Comparison of ENCODE assay signal across 1 cellular context in the genomic region with DNA sequence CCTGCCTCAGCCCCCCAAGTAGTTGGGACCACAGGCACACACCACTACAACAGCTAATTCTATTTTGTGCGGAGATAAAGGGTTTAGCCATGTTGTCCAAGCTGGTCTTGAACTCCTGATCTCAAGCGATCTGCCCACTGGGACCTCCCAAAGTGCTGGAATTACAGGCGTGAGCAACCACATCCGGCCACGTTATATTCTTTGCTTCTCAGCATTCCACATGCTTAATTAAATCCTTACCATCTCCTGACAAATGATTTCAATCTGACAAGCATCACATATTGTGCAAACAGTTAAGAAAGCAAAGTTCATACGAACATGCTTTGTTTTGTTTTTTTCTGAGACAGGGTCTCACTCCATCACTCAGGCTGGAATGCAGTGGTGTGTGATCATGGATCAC.
TF ChIP-seq lines count a peak whose summit lies in the region.

No MANE protein-coding gene starts in this region.

TF ChIP-seq in GM23338, 12 proteins besides CTCF, POLR2A, EP300 and RAD21:
- TF ChIP-seq JUNB (IDR thresholded peaks at IDR 0.05; ENCODE audit: unreplicated experiment), result no peak
- TF ChIP-seq, protein P1, sequence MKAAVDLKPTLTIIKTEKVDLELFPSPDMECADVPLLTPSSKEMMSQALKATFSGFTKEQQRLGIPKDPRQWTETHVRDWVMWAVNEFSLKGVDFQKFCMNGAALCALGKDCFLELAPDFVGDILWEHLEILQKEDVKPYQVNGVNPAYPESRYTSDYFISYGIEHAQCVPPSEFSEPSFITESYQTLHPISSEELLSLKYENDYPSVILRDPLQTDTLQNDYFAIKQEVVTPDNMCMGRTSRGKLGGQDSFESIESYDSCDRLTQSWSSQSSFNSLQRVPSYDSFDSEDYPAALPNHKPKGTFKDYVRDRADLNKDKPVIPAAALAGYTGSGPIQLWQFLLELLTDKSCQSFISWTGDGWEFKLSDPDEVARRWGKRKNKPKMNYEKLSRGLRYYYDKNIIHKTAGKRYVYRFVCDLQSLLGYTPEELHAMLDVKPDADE (IDR thresholded peaks at IDR 0.05), result no peak
- TF ChIP-seq, protein P2, sequence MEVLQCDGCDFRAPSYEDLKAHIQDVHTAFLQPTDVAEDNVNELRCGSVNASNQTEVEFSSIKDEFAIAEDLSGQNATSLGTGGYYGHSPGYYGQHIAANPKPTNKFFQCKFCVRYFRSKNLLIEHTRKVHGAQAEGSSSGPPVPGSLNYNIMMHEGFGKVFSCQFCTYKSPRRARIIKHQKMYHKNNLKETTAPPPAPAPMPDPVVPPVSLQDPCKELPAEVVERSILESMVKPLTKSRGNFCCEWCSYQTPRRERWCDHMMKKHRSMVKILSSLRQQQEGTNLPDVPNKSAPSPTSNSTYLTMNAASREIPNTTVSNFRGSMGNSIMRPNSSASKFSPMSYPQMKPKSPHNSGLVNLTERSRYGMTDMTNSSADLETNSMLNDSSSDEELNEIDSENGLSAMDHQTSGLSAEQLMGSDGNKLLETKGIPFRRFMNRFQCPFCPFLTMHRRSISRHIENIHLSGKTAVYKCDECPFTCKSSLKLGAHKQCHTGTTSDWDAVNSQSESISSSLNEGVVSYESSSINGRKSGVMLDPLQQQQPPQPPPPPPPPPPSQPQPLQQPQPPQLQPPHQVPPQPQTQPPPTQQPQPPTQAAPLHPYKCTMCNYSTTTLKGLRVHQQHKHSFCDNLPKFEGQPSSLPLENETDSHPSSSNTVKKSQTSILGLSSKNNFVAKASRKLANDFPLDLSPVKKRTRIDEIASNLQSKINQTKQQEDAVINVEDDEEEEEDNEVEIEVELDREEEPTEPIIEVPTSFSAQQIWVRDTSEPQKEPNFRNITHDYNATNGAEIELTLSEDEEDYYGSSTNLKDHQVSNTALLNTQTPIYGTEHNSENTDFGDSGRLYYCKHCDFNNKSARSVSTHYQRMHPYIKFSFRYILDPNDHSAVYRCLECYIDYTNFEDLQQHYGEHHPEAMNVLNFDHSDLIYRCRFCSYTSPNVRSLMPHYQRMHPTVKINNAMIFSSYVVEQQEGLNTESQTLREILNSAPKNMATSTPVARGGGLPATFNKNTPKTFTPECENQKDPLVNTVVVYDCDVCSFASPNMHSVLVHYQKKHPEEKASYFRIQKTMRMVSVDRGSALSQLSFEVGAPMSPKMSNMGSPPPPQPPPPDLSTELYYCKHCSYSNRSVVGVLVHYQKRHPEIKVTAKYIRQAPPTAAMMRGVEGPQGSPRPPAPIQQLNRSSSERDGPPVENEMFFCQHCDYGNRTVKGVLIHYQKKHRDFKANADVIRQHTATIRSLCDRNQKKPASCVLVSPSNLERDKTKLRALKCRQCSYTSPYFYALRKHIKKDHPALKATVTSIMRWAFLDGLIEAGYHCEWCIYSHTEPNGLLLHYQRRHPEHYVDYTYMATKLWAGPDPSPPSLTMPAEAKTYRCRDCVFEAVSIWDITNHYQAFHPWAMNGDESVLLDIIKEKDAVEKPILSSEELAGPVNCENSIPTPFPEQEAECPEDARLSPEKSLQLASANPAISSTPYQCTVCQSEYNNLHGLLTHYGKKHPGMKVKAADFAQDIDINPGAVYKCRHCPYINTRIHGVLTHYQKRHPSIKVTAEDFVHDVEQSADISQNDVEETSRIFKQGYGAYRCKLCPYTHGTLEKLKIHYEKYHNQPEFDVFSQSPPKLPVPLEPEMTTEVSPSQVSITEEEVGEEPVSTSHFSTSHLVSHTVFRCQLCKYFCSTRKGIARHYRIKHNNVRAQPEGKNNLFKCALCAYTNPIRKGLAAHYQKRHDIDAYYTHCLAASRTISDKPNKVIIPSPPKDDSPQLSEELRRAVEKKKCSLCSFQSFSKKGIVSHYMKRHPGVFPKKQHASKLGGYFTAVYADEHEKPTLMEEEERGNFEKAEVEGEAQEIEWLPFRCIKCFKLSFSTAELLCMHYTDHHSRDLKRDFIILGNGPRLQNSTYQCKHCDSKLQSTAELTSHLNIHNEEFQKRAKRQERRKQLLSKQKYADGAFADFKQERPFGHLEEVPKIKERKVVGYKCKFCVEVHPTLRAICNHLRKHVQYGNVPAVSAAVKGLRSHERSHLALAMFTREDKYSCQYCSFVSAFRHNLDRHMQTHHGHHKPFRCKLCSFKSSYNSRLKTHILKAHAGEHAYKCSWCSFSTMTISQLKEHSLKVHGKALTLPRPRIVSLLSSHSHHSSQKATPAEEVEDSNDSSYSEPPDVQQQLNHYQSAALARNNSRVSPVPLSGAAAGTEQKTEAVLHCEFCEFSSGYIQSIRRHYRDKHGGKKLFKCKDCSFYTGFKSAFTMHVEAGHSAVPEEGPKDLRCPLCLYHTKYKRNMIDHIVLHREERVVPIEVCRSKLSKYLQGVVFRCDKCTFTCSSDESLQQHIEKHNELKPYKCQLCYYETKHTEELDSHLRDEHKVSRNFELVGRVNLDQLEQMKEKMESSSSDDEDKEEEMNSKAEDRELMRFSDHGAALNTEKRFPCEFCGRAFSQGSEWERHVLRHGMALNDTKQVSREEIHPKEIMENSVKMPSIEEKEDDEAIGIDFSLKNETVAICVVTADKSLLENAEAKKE (CRISPR knock-in tag; IDR thresholded peaks at IDR 0.05), result no peak
- no peak for TF ChIP-seq STAT1 (IDR thresholded peaks at IDR 0.05; ENCODE audit: unreplicated experiment)
- no peak for TF ChIP-seq ZNF331 (CRISPR knock-in tag; IDR thresholded peaks at IDR 0.05; ENCODE audit: low read depth)
- TF ChIP-seq POLR2AphosphoS5 (IDR thresholded peaks at IDR 0.05; ENCODE audit: low read depth), result no peak
- no peak for TF ChIP-seq EZH2phosphoT487 (IDR thresholded peaks at IDR 0.05; ENCODE audit: unreplicated experiment)
- no peak for TF ChIP-seq CREB1 (CRISPR knock-in tag; IDR thresholded peaks at IDR 0.05; ENCODE audit: low read depth)
- TF ChIP-seq, protein P3, sequence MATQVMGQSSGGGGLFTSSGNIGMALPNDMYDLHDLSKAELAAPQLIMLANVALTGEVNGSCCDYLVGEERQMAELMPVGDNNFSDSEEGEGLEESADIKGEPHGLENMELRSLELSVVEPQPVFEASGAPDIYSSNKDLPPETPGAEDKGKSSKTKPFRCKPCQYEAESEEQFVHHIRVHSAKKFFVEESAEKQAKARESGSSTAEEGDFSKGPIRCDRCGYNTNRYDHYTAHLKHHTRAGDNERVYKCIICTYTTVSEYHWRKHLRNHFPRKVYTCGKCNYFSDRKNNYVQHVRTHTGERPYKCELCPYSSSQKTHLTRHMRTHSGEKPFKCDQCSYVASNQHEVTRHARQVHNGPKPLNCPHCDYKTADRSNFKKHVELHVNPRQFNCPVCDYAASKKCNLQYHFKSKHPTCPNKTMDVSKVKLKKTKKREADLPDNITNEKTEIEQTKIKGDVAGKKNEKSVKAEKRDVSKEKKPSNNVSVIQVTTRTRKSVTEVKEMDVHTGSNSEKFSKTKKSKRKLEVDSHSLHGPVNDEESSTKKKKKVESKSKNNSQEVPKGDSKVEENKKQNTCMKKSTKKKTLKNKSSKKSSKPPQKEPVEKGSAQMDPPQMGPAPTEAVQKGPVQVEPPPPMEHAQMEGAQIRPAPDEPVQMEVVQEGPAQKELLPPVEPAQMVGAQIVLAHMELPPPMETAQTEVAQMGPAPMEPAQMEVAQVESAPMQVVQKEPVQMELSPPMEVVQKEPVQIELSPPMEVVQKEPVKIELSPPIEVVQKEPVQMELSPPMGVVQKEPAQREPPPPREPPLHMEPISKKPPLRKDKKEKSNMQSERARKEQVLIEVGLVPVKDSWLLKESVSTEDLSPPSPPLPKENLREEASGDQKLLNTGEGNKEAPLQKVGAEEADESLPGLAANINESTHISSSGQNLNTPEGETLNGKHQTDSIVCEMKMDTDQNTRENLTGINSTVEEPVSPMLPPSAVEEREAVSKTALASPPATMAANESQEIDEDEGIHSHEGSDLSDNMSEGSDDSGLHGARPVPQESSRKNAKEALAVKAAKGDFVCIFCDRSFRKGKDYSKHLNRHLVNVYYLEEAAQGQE (IDR thresholded peaks at IDR 0.05; ENCODE audit: unreplicated experiment), result no peak
- no peak for TF ChIP-seq ZNF114 (CRISPR knock-in tag; IDR thresholded peaks at IDR 0.05)
- TF ChIP-seq NANOG (IDR thresholded peaks at IDR 0.05; ENCODE audit: borderline replicate concordance), result no peak
